ENCODE assay signal across 8 cellular contexts in genomic region chr13:100694722-100695644, GRCh38. TPM values are rescaled to one million over a fixed set of nuclear protein-coding genes. Genes with fewer than 3 reads are reported as not detected.
A peak's percentile ranks its signal among the peaks of the same experiment; 100 is the strongest.
DNase-seq lines count a peak whose midpoint lies in the region; ATAC-seq, FAIRE-seq and TF ChIP-seq lines count a peak whose summit lies in the region.

No MANE protein-coding gene starts in this region.

- peaks cover 8% of the 10 kb centered on the region for H3K9me3 Mint-ChIP-seq in activated CD4-positive, alpha-beta T cell treated with anti-CD3 and anti-CD28 coated beads, Interleukin-2, amount 10 ng/mL, durations not matched to agents 24 days and 14 days

- peaks cover 16% of the 10 kb centered on the region for H3K27me3 Mint-ChIP-seq in activated CD4-positive, alpha-beta T cell treated with anti-CD3 and anti-CD28 coated beads, Interleukin-2, amount 10 ng/mL, durations not matched to agents 24 days and 14 days

- WGBS in GM12878 (ENCODE audit: insufficient coverage, insufficient replicate concordance, low lambda C conversion rate, missing lambda C conversion rate), result 49% methylated on average over 12 of the region's 12 CpGs
- 46% methylated on average over 12 of the region's 12 CpGs for WGBS in liver

- H3K4me2 ChIP-seq in GM12878 (ENCODE audit: control insufficient read depth, insufficient read depth), result no peak overlapping the region

- no peak overlapping the region for H2AFZ ChIP-seq in GM12878 (ENCODE audit: control insufficient read depth, low read depth, low read length)

- ATAC-seq in GM12878, result peak; percentile 68

- H3K4me1 Mint-ChIP-seq in activated CD4-positive, alpha-beta T cell treated with anti-CD3 and anti-CD28 coated beads, Interleukin-2, amount 10 ng/mL, durations not matched to agents 24 days and 14 days, result peaks cover 2% of the 10 kb centered on the region

- FAIRE-seq in GM12878 (lab: Jason Lieb, UNC), result no peak

- SMC1A ChIA-PET in GM12878 (lab: Charles Lee; ENCODE audit: uncharacterized antibody, unreplicated experiment), result no interaction called here

- H3K9me3 ChIP-seq in GM12878 (replicated peaks; ENCODE audit: control insufficient read depth, insufficient read depth, low read length) (no peaks in the 10 kb centered on the region; the same call in 2 of the 3 replicates), liver (ENCODE audit: control insufficient read depth in 4 of 4, low read length in 3 of 4) (peaks cover 0 to 4% (median under 1%) of the 10 kb centered on the region in 4 donors), uterus (no peaks in the 10 kb centered on the region)

- TF ChIP-seq POLR2A in GM12878 (IDR thresholded peaks at IDR 0.05; ENCODE audit: low read depth, low read length), result no peak
- TF ChIP-seq POLR2A in uterus (IDR thresholded peaks at IDR 0.05), result no peak

- no peaks in the 10 kb centered on the region for H4K20me1 ChIP-seq in GM12878 (ENCODE audit: control insufficient read depth, insufficient read depth)

- no peak for TF ChIP-seq EP300 in GM12878 (IDR thresholded peaks at IDR 0.05; ENCODE audit: borderline replicate concordance in 1 of 2, control insufficient read depth in 1 of 2, low read depth in 2 of 2, low read length in 2 of 2)

- no peak for TF ChIP-seq RAD21 in GM12878 (IDR thresholded peaks at IDR 0.05; ENCODE audit: insufficient read depth, low read depth, low read length)
- peak; percentile 33 to 63 for TF ChIP-seq RAD21 in liver (IDR thresholded peaks at IDR 0.05)

- H3K4me3 ChIP-seq in GM12878 (no peak overlapping the region), liver (ENCODE audit: low read depth in 1 of 3, low read length in 3 of 3) (no peak overlapping the region), uterus (no peak overlapping the region)

- CTCF ChIA-PET in GM12878 (lab: Yijun Ruan, JAX), result interaction anchor here (0.6 kb wide), 1 partner anchor 1758 kb away, joined by 3 read pairs; no protein-coding TSS in a partner anchor

- H3K4me1 ChIP-seq in GM12878 (ENCODE audit: control insufficient read depth, insufficient read depth, low read length) (no peaks in the 10 kb centered on the region), liver (ENCODE audit: control insufficient read depth in 4 of 4, insufficient read depth in 4 of 4, low read length in 3 of 4) (no peaks in the 10 kb centered on the region), uterus (no peaks in the 10 kb centered on the region)

- BruUV-seq in GM12878 (replicated peaks; lab: Mats Ljungman, UMichigan), result no TSS peak

- RAD21 ChIA-PET in GM12878 (lab: Charles Lee; ENCODE audit: unreplicated experiment), result no interaction called here

- H3K79me2 ChIP-seq in GM12878 (ENCODE audit: control insufficient read depth, insufficient read depth, low read length), result no peaks in the 10 kb centered on the region

- in situ Hi-C loops in GM12878 (cut with MboI), result no loop called here

- POLR2A ChIA-PET in GM12878 (lab: Charles Lee), result no interaction called here

- DNase-seq in HS-5 (ENCODE audit: low read depth), result peak; percentile 9
- DNase-seq in GM12878 (ENCODE audit: low read depth, low spot score), result no peak
- DNase-seq in uterus, result no peak
- no peak for DNase-seq in NCI-H2227 treated with DMSO at 0.1 percent for 48 hours (lab: John Stamatoyannopoulos, UW)
- DNase-seq in SIG-M5 treated with dmso at 0.1 percent for 504 hours (lab: John Stamatoyannopoulos, UW; ENCODE audit: unreplicated experiment), result no peak
- no peak for DNase-seq in activated CD4-positive, alpha-beta T cell treated with anti-CD3 and anti-CD28 coated beads, Interleukin-2, amount 10 ng/mL, durations not matched to agents 24 days and 14 days

- H3K27me3 ChIP-seq in GM12878 (replicated peaks in 1 of 2; ENCODE audit: control insufficient read depth in 2 of 2, insufficient read depth in 2 of 2, low read length in 1 of 2) (no peaks in the 10 kb centered on the region), liver (ENCODE audit: control insufficient read depth in 4 of 4, insufficient read depth in 4 of 4, low read length in 3 of 4) (no peaks in the 10 kb centered on the region), uterus (no peaks in the 10 kb centered on the region)

- no peak overlapping the region for H3K27ac ChIP-seq in C4-2B
- no peak overlapping the region for H3K27ac ChIP-seq in GM12878 (ENCODE audit: control insufficient read depth, insufficient read depth)
- no peak overlapping the region for H3K27ac ChIP-seq in liver (ENCODE audit: low read depth in 1 of 2, low read length in 2 of 2)
- no peak overlapping the region for H3K27ac ChIP-seq in uterus

- H3K36me3 ChIP-seq in GM12878 (ENCODE audit: control insufficient read depth in 2 of 2, insufficient read depth in 2 of 2, low read length in 1 of 2) (no peaks in the 10 kb centered on the region), liver (ENCODE audit: control insufficient read depth in 4 of 4, insufficient read depth in 3 of 4, low read depth in 1 of 4, low read length in 3 of 4) (no peaks in the 10 kb centered on the region), uterus (no peaks in the 10 kb centered on the region)

- peak; percentile 80 for TF ChIP-seq CTCF in C4-2B (conservative IDR thresholded peaks at IDR 0.05)
- TF ChIP-seq CTCF in GM12878 (IDR thresholded peaks at IDR 0.05 in 2 of 3, conservative IDR thresholded peaks at IDR 0.05 in 1 of 3; ENCODE audit: control insufficient read depth in 2 of 3, extremely low read depth in 1 of 3, insufficient read depth in 1 of 3, low read depth in 3 of 3, low read length in 3 of 3), result peak in 2 of 3 experiments; percentile 25 to 35; a peak in 3 of 6 replicates
- TF ChIP-seq CTCF in liver (IDR thresholded peaks at IDR 0.05; ENCODE audit: low read depth, low read length, missing input control), result peak; percentile 16
- peak in 1 of 4 experiments; percentile 9 for TF ChIP-seq CTCF in uterus (IDR thresholded peaks at IDR 0.05)

- H3K4me3 Mint-ChIP-seq in activated CD4-positive, alpha-beta T cell treated with anti-CD3 and anti-CD28 coated beads, Interleukin-2, amount 10 ng/mL, durations not matched to agents 24 days and 14 days, result no peak overlapping the region

- no peak overlapping the region for H3K9ac ChIP-seq in GM12878 (ENCODE audit: control insufficient read depth, insufficient read depth, low read length)
- H3K9ac ChIP-seq in liver (ENCODE audit: low read depth in 1 of 2, low read length in 2 of 2), result no peak overlapping the region

- no peaks in the 10 kb centered on the region for H3K36me3 Mint-ChIP-seq in activated CD4-positive, alpha-beta T cell treated with anti-CD3 and anti-CD28 coated beads, Interleukin-2, amount 10 ng/mL, durations not matched to agents 24 days and 14 days (ENCODE audit: low read depth)

- H3K27ac Mint-ChIP-seq in activated CD4-positive, alpha-beta T cell treated with anti-CD3 and anti-CD28 coated beads, Interleukin-2, amount 10 ng/mL, durations not matched to agents 24 days and 14 days, result no peak overlapping the region

- intact Hi-C loops in GM12878 (cut with micrococcal nuclease; ENCODE audit: unreplicated experiment), result no loop called here
- intact Hi-C loops in uterus (cut with DNase I; ENCODE audit: low total_unique reads), result no loop called here
- intact Hi-C loops in activated CD4-positive, alpha-beta T cell treated with anti-CD3 and anti-CD28 coated beads, Interleukin-2, amount 10 ng/mL, durations not matched to agents 24 days and 14 days (cut with micrococcal nuclease), result no loop called here

TF ChIP-seq in liver, 16 proteins besides CTCF, POLR2A, EP300 and RAD21:
- TF ChIP-seq RXRA (IDR thresholded peaks at IDR 0.05) (no peak), JUND (IDR thresholded peaks at IDR 0.05) (no peak), HNF4A (conservative IDR thresholded peaks at IDR 0.05) (no peak), GABPA (IDR thresholded peaks at IDR 0.05 in 1 of 2, conservative IDR thresholded peaks at IDR 0.05 in 1 of 2) (no peak), FOXA2 (IDR thresholded peaks at IDR 0.05) (no peak), MAX (IDR thresholded peaks at IDR 0.05) (no peak), SP1 (IDR thresholded peaks at IDR 0.05) (no peak), TAF1 (conservative IDR thresholded peaks at IDR 0.05) (no peak), HNF4G (IDR thresholded peaks at IDR 0.05) (no peak), NR2F2 (IDR thresholded peaks at IDR 0.05) (no peak), FOXA1 (IDR thresholded peaks at IDR 0.05) (no peak)

RNA-seq across cellular contexts. Expression of gene TMTC4, which starts 20.4 kb away (rescaled TPM):
- total RNA-seq in GM12878 (2013; cell fraction: nucleolus; rRNA removed), result 63.3 and 72.4 TPM in 2 replicates
- total RNA-seq in GM12878 (2014; rRNA removed) (19.0 and 24.7 TPM in 2 replicates), GM12878 (2014; rRNA removed; fragmentation: Illumina TruSeq; extraction: Trizol) (15.7 and 17.5 TPM in 2 replicates), GM12878 (2021) (20.7 and 21.8 TPM in 2 replicates), liver (10 to 100 TPM; 17.1 to 26.4 TPM), uterus (10 to 100 TPM in 3 of 4 donors, 1 to 10 TPM in 1; 5.9 to 36.1 (median 14.5) TPM)
- polyA plus RNA-seq in GM12878 (2011; ENCODE audit: low read depth), result 4.9 TPM
- polyA plus RNA-seq in GM12878 (2011; rRNA removed) (17.0 and 17.8 TPM in 2 replicates), GM12878 (2014; fragmentation: Illumina TruSeq; extraction: Trizol) (13.3 and 14.8 TPM in 2 replicates), GM12878 (2014; fragmentation: Nextera tagmentation; extraction: Ambion mirVana) (1 to 10 TPM; 3.3 to 4.7 TPM), GM12878 (2014; rRNA removed) (19.3 and 24.6 TPM in 2 replicates), GM12878 (2016; fragmentation: Nextera tagmentation; extraction: Ambion mirVana) (10 to 100 TPM; 12.3 to 13.3 TPM), liver (1 to 10 TPM; 7.3 to 7.4 TPM)
- 18.8 and 22.0 TPM in 2 replicates for polyA plus RNA-seq in GM12878 (2011; cell fraction: cytosol; rRNA removed)
- 47.4 and 53.0 TPM in 2 replicates for polyA plus RNA-seq in GM12878 (2011; cell fraction: nucleus; rRNA removed)
- 5.6 and 6.4 TPM in 2 replicates for polyA plus RNA-seq in GM12878 (2012)
- polyA minus RNA-seq in GM12878 (2011; rRNA and poly(A)+ RNA removed), result 24.1 and 32.9 TPM in 2 replicates
- 6.9 and 9.4 TPM in 2 replicates for polyA minus RNA-seq in GM12878 (2011; cell fraction: cytosol; rRNA and poly(A)+ RNA removed)
- 28.3 and 41.2 TPM in 2 replicates for polyA minus RNA-seq in GM12878 (2011; cell fraction: nucleus; rRNA and poly(A)+ RNA removed)
- total RNA-seq in activated CD4-positive, alpha-beta T cell treated with anti-CD3 and anti-CD28 coated beads, Interleukin-2, amount 10 ng/mL, durations not matched to agents 24 days and 14 days, result 22.5 and 25.3 TPM in 2 replicates
